In genomic region chr14:91835920-91836843, GRCh38 we compare ENCODE assay signal across 8 cellular contexts. TPM values are rescaled to one million over a fixed set of nuclear protein-coding genes. Genes with fewer than 3 reads are reported as not detected.
DNase-seq lines count a peak whose midpoint lies in the region; ATAC-seq lines count a peak whose summit lies in the region.

No MANE protein-coding gene starts in this region.

- peak; percentile 64 for ATAC-seq in GM19023 (IDR thresholded peaks at IDR 0.05; ENCODE audit: unreplicated experiment)
- peak; percentile 82 for ATAC-seq in HG03280 (IDR thresholded peaks at IDR 0.05; ENCODE audit: unreplicated experiment)
- peak; percentile 95 to 98 for ATAC-seq in left cardiac atrium
- peak; percentile 87 for ATAC-seq in sciatic nerve
- no peak for ATAC-seq in HG02870 (IDR thresholded peaks at IDR 0.05; ENCODE audit: unreplicated experiment)

- DNase-seq in NOMO-1 (lab: John Stamatoyannopoulos, UW; ENCODE audit: unreplicated experiment in 2 of 2): peak; percentile 21 to 62
- peak; percentile 77 for DNase-seq in activated effector memory CD4-positive, alpha-beta T cell treated with Interleukin-2 at 50 U/mL for 16 hours
- DNase-seq in left cardiac atrium: peak; percentile 64
- DNase-seq in sciatic nerve (ENCODE audit: low spot score): peak; percentile 60
- DNase-seq in superior temporal gyrus (ENCODE audit: extremely low spot score): no peak

- intact Hi-C loops in left cardiac atrium (cut with DNase I) (no loop called here), sciatic nerve (cut with DNase I) (no loop called here)

RNA-seq across cellular contexts. Expression of gene TC2N, which starts 31.2 kb away (rescaled TPM):
- 10 to 100 TPM in 1 of 2 donors, 1 to 10 TPM in 1; 9.8 to 20.8 TPM for total RNA-seq in left cardiac atrium
- total RNA-seq in sciatic nerve: 13.2 TPM
